In genomic region chr12:48185181-48185919, GRCh38 we compare ENCODE assay signal across 1 cellular context.
TF ChIP-seq lines count a peak whose summit lies in the region.

No MANE protein-coding gene starts in this region.

TF ChIP-seq in GM23338, 12 proteins besides CTCF, POLR2A, EP300 and RAD21 (continued from another document):
- no peak for TF ChIP-seq ZNF462 (CRISPR knock-in tag; IDR thresholded peaks at IDR 0.05)
- TF ChIP-seq CREB1 (CRISPR knock-in tag; IDR thresholded peaks at IDR 0.05; ENCODE audit: low read depth): no peak
- TF ChIP-seq STAT1 (IDR thresholded peaks at IDR 0.05; ENCODE audit: unreplicated experiment): no peak
- TF ChIP-seq ZNF114 (CRISPR knock-in tag; IDR thresholded peaks at IDR 0.05): no peak
- TF ChIP-seq NANOG (IDR thresholded peaks at IDR 0.05; ENCODE audit: borderline replicate concordance): no peak
- no peak for TF ChIP-seq EZH2 (IDR thresholded peaks at IDR 0.05; ENCODE audit: low read depth, unreplicated experiment)
- TF ChIP-seq EZH2phosphoT487 (IDR thresholded peaks at IDR 0.05; ENCODE audit: unreplicated experiment): no peak
- no peak for TF ChIP-seq ZNF331 (CRISPR knock-in tag; IDR thresholded peaks at IDR 0.05; ENCODE audit: low read depth)
